ENCODE assay signal across 8 cellular contexts in the genomic region with DNA sequence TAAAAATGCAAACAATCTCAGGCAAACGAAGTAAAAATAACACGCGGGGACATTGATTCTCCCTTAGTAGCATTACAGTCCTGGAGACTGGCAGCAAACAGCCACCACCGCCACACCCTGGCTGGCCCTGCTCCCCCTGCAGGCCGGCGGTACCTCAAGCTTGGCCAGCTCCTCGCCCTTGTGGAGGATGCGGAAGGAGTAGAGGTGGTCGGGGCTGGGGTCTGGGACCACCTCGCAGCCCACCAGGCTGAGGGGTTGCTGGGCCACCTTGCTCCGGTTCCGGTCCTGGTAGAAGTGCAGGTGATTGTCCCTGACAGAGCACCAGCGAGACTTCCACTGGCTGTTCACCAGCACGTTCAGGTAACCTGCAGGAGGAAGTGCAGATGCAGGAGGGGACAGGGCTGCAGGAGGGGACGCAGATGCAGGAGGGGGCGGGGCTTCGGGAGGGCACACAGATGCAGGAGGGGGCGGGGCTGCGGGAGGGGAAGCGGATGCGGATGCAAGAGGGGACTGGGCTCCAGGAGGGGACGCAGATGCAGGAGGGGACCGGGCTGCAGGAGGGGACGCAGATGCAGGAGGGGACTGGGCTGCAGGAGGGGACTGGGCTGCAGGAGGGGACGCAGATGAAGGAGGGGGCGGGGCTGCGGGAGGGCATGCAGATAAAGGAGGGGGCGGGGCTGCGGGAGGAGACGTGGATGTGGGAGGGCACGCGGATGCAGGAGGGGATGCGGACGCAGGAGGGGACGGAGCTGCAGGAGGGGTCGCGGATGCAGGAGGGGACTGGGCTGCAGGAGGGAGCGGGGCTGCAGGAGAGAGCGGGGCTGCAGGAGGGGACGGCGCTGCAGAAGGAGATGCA.
A peak's percentile ranks its signal among the peaks of the same experiment; 100 is the strongest.
DNase-seq lines count a peak whose midpoint lies in the region; ATAC-seq and TF ChIP-seq lines count a peak whose summit lies in the region.

No MANE protein-coding gene starts in this region.

- H3K36me3 ChIP-seq in HEK293 (ENCODE audit: control insufficient read depth in 2 of 2, insufficient read depth in 1 of 2, low read length in 2 of 2): no peaks in the 10 kb centered on the region

- H3K27me3 Mint-ChIP-seq in activated CD4-positive, alpha-beta T cell treated with anti-CD3 and anti-CD28 coated beads for 36 hours: no peaks in the 10 kb centered on the region

- CTCF ChIA-PET in HEK293 (lab: Yijun Ruan, JAX): interaction anchor here (0.5 to 3.1 kb wide), 69 partner anchors 7 to 890 kb away, joined by 3 to 30 read pairs (median 5); a partner anchor contains a TSS
- CTCF ChIA-PET in activated CD4-positive, alpha-beta T cell treated with anti-CD3 and anti-CD28 coated beads for 36 hours (lab: Charles Lee): interaction anchor here (0.6 to 2.5 kb wide), 54 partner anchors 8 to 1372 kb away, joined by 3 to 39 read pairs (median 4); a partner anchor contains a TSS

- H3K27ac Mint-ChIP-seq in activated CD4-positive, alpha-beta T cell treated with anti-CD3 and anti-CD28 coated beads for 36 hours: peak overlapping the region; percentile 59

- no peaks in the 10 kb centered on the region for H3K4me1 ChIP-seq in HEK293 (ENCODE audit: control insufficient read depth, insufficient read depth, low read length)

- H3K4me3 Mint-ChIP-seq in activated CD4-positive, alpha-beta T cell treated with anti-CD3 and anti-CD28 coated beads for 36 hours: peak overlapping the region; percentile 69

- H3K9me3 ChIP-seq in HEK293 (ENCODE audit: control insufficient read depth, insufficient read depth, low read depth, low read length): no peaks in the 10 kb centered on the region

- DNase-seq in GM12865 (ENCODE audit: low read depth) (peak; percentile 67), NCI-H1105 (lab: John Stamatoyannopoulos, UW) (peak; percentile 23), dermis microvascular lymphatic vessel endothelial cell (ENCODE audit: low read depth in 2 of 2) (peak; percentile 1 to 42), mucosa of gallbladder (ENCODE audit: low spot score) (peak; percentile 30), HCEC 1CT (no peak)
- DNase-seq in activated CD4-positive, alpha-beta T cell treated with anti-CD3 and anti-CD28 coated beads for 36 hours: peak; percentile 82
- peak; percentile 34 for DNase-seq in stimulated activated CD8-positive, alpha-beta memory T cell treated with anti-CD3 and anti-CD28 coated beads, Interleukin-7, amount 100 ng/mL, for 24 hours (ENCODE audit: low read depth)

- no peaks in the 10 kb centered on the region for H3K9me3 Mint-ChIP-seq in activated CD4-positive, alpha-beta T cell treated with anti-CD3 and anti-CD28 coated beads for 36 hours (ENCODE audit: low read depth)

- peak overlapping the region; percentile 59 for H3K4me3 ChIP-seq in GM12865 (ENCODE audit: low read depth, low read length)
- H3K4me3 ChIP-seq in HEK293 (ENCODE audit: low read depth, low read length): peak overlapping the region; percentile 16

- ATAC-seq in activated CD4-positive, alpha-beta T cell treated with anti-CD3 and anti-CD28 coated beads for 36 hours: peak; percentile 81

- TF ChIP-seq CTCF in GM12865 (IDR thresholded peaks at IDR 0.05; ENCODE audit: insufficient read depth, low read depth, low read length, missing control alignments) (peak; percentile 66), HEK293 (tag by site-specific recombination; IDR thresholded peaks at IDR 0.05) (peak; percentile 89)

- H3K27ac ChIP-seq in HEK293 (ENCODE audit: extremely low read depth, low read depth, low read length): no peak overlapping the region

- POLR2A ChIA-PET in HEK293 (lab: Yijun Ruan, JAX): interaction anchor here (1.0 to 1.3 kb wide), 2 partner anchors 67 to 99 kb away, joined by 3 read pairs; no protein-coding TSS in a partner anchor
- POLR2A ChIA-PET in activated CD4-positive, alpha-beta T cell treated with anti-CD3 and anti-CD28 coated beads for 36 hours (lab: Charles Lee): no interaction called here

- H3K4me1 Mint-ChIP-seq in activated CD4-positive, alpha-beta T cell treated with anti-CD3 and anti-CD28 coated beads for 36 hours: peaks cover 8% of the 10 kb centered on the region

- no peaks in the 10 kb centered on the region for H3K36me3 Mint-ChIP-seq in activated CD4-positive, alpha-beta T cell treated with anti-CD3 and anti-CD28 coated beads for 36 hours (ENCODE audit: low read depth)

- intact Hi-C loops in activated CD4-positive, alpha-beta T cell treated with anti-CD3 and anti-CD28 coated beads for 36 hours (cut with DNase I, micrococcal nuclease): loop anchor here (1.0 to 5.0 kb wide), 12 partner anchors 133 to 826 kb away; no protein-coding TSS in a partner anchor

TF ChIP-seq in HEK293, 187 proteins besides CTCF, POLR2A, EP300 and RAD21 (continues in another document):
- TF ChIP-seq ZNF707 (tag by site-specific recombination; IDR thresholded peaks at IDR 0.05) (no peak), YY2 (tag by site-specific recombination; IDR thresholded peaks at IDR 0.05) (no peak), ZBTB17 (tag by site-specific recombination; IDR thresholded peaks at IDR 0.05) (peak; percentile 75; the same call in 1 of the 2 replicates), ZNF776 (tag by site-specific recombination; IDR thresholded peaks at IDR 0.05; ENCODE audit: borderline replicate concordance) (no peak), ZNF600 (tag by site-specific recombination; IDR thresholded peaks at IDR 0.05) (peak; percentile 68; the same call in 1 of the 2 replicates), ZBTB7A (tag by site-specific recombination; IDR thresholded peaks at IDR 0.05; ENCODE audit: low read depth) (0 out of 2 replicates have a peak, but pooled peaks have one; percentile 20), OSR2 (tag by site-specific recombination; IDR thresholded peaks at IDR 0.05) (0 out of 2 replicates have a peak, but pooled peaks have one; percentile 5), GLIS2 (tag by site-specific recombination; IDR thresholded peaks at IDR 0.05) (peak; percentile 62), ZBTB20 (tag by site-specific recombination; IDR thresholded peaks at IDR 0.05) (0 out of 2 replicates have a peak, but pooled peaks have one; percentile 35), ZNF341 (tag by site-specific recombination; IDR thresholded peaks at IDR 0.05; ENCODE audit: low read depth) (peak; percentile 27; the same call in 1 of the 2 replicates), SP2 (tag by site-specific recombination; IDR thresholded peaks at IDR 0.05) (peak; percentile 49), ZNF140 (tag by site-specific recombination; IDR thresholded peaks at IDR 0.05) (no peak), SP3 (tag by site-specific recombination; IDR thresholded peaks at IDR 0.05) (peak; percentile 44), ZBTB21 (tag by site-specific recombination; IDR thresholded peaks at IDR 0.05) (0 out of 2 replicates have a peak, but pooled peaks have one; percentile 10), ZNF335 (tag by site-specific recombination; conservative IDR thresholded peaks at IDR 0.05) (peak; percentile 18), KLF9 (tag by site-specific recombination; IDR thresholded peaks at IDR 0.05; ENCODE audit: low read depth) (peak; percentile 54), GLIS1 (tag by site-specific recombination; IDR thresholded peaks at IDR 0.05) (peak; percentile 13; the same call in 1 of the 2 replicates)
- TF ChIP-seq, protein P1, sequence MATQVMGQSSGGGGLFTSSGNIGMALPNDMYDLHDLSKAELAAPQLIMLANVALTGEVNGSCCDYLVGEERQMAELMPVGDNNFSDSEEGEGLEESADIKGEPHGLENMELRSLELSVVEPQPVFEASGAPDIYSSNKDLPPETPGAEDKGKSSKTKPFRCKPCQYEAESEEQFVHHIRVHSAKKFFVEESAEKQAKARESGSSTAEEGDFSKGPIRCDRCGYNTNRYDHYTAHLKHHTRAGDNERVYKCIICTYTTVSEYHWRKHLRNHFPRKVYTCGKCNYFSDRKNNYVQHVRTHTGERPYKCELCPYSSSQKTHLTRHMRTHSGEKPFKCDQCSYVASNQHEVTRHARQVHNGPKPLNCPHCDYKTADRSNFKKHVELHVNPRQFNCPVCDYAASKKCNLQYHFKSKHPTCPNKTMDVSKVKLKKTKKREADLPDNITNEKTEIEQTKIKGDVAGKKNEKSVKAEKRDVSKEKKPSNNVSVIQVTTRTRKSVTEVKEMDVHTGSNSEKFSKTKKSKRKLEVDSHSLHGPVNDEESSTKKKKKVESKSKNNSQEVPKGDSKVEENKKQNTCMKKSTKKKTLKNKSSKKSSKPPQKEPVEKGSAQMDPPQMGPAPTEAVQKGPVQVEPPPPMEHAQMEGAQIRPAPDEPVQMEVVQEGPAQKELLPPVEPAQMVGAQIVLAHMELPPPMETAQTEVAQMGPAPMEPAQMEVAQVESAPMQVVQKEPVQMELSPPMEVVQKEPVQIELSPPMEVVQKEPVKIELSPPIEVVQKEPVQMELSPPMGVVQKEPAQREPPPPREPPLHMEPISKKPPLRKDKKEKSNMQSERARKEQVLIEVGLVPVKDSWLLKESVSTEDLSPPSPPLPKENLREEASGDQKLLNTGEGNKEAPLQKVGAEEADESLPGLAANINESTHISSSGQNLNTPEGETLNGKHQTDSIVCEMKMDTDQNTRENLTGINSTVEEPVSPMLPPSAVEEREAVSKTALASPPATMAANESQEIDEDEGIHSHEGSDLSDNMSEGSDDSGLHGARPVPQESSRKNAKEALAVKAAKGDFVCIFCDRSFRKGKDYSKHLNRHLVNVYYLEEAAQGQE (tag by site-specific recombination; IDR thresholded peaks at IDR 0.05): peak; percentile 28; the same call in 1 of the 2 replicates
- TF ChIP-seq, protein P2, sequence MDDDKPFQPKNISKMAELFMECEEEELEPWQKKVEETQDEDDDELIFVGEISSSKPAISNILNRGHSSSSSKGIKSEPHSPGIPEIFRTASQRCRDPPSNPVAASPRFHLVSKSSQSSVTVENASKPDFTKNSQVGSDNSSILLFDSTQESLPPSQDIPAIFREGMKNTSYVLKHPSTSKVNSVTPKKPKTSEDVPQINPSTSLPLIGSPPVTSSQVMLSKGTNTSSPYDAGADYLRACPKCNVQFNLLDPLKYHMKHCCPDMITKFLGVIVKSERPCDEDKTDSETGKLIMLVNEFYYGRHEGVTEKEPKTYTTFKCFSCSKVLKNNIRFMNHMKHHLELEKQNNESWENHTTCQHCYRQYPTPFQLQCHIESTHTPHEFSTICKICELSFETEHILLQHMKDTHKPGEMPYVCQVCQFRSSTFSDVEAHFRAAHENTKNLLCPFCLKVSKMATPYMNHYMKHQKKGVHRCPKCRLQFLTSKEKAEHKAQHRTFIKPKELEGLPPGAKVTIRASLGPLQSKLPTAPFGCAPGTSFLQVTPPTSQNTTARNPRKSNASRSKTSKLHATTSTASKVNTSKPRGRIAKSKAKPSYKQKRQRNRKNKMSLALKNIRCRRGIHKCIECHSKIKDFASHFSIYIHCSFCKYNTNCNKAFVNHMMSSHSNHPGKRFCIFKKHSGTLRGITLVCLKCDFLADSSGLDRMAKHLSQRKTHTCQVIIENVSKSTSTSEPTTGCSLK (tag by site-specific recombination; IDR thresholded peaks at IDR 0.05): no peak
